In the genomic region with DNA sequence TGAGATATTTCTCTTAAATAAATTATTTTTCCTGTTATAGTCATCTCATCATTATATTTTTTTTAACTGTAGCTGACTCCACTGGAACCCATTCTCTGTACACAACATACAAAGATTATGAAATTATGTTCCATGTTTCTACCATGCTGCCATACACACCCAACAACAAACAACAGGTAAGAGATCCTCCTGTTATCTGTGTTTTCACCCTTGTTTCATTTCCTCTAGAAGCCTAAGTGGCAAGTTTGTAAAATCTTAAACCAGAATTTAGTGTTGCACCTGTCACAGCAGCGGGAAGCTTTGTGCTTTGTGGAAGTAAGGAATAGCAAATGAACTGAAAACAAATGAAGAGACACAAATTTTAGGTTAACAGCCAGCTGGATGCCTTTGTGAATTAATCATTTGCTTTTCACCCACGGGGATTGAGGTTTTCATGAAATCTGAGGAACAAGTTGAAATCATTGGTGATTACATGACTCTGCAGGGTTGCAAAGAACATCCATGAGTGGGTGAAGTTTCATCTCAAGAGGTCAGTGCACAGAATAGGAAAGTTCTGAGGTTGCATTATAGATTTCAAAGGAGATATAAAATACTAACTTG, we compare ENCODE assay signal across 13 cellular contexts.
DNase-seq lines count a peak whose midpoint lies in the region; ATAC-seq, FAIRE-seq and TF ChIP-seq lines count a peak whose summit lies in the region.
"Had no signal": no experiment of that assay in that cellular context is flagged by ENCODE, and none has a peak within 500 bp of the region (broad histone marks: within the 10 kb centered on the region; RNA-seq: fewer than 3 reads in every experiment).

No MANE protein-coding gene starts in this region.

- peak overlapping the region; percentile 13 for H3K4me2 ChIP-seq in astrocyte (ENCODE audit: low read length)
- H3K4me2 ChIP-seq in osteoblast (ENCODE audit: insufficient read depth, low read length) = peak overlapping the region; percentile 37

- FAIRE-seq in astrocyte (lab: Jason Lieb, UNC) = no peak
- FAIRE-seq: bronchial epithelial cell had no signal

- ATAC-seq in HG03432 (IDR thresholded peaks at IDR 0.05; ENCODE audit: unreplicated experiment) (no peak), heart right ventricle (no peak)

- no peak overlapping the region for H3K9ac ChIP-seq in astrocyte (ENCODE audit: low read length)

- H3K4me3 ChIP-seq in astrocyte (ENCODE audit: insufficient read depth, low read depth, low read length) (no peak overlapping the region), osteoblast (ENCODE audit: insufficient read depth, low read length) (no peak overlapping the region), heart right ventricle (no peak overlapping the region)
- H3K4me3 ChIP-seq: SK-N-MC had no signal

- H3K27me3 Mint-ChIP-seq in astrocyte (ENCODE audit: low read depth, unreplicated experiment) = no peaks in the 10 kb centered on the region

- H3K9me3 ChIP-seq in astrocyte (ENCODE audit: insufficient read depth, low read depth, low read length) (no peaks in the 10 kb centered on the region), osteoblast (ENCODE audit: low read depth, low read length) (no peaks in the 10 kb centered on the region), heart right ventricle (peaks cover 0 to 3% (median 0%) of the 10 kb centered on the region in 11 donors)

- H3K27ac ChIP-seq in astrocyte (ENCODE audit: low read depth, low read length) (no peak overlapping the region), osteoblast (ENCODE audit: low read depth, low read length) (peak overlapping the region; percentile 54), heart right ventricle (no peak overlapping the region)
- H3K27ac ChIP-seq: 22Rv1, SK-N-MC had no signal

- H4K20me1 ChIP-seq in astrocyte (ENCODE audit: insufficient read depth, low read length) = no peaks in the 10 kb centered on the region
- H4K20me1 ChIP-seq in osteoblast (ENCODE audit: insufficient read depth, low read length) = no peaks in the 10 kb centered on the region

- peak overlapping the region; percentile 50 for H3K27ac Mint-ChIP-seq in astrocyte (ENCODE audit: unreplicated experiment)

- H3K36me3 ChIP-seq in astrocyte (ENCODE audit: insufficient read depth, low read length) (peaks cover 15% of the 10 kb centered on the region), osteoblast (ENCODE audit: insufficient read depth, low read length) (peaks cover 43% of the 10 kb centered on the region), heart right ventricle (peaks cover 0 to 19% (median 0%) of the 10 kb centered on the region in 9 donors)

- H2AFZ ChIP-seq in astrocyte (ENCODE audit: low read depth, low read length) = no peak overlapping the region
- no peak overlapping the region for H2AFZ ChIP-seq in osteoblast (ENCODE audit: low read length)

- H3K4me1 ChIP-seq in astrocyte (ENCODE audit: insufficient read depth, low read length) (peaks cover 20% of the 10 kb centered on the region), osteoblast (ENCODE audit: insufficient read depth, low read length) (peaks cover 17% of the 10 kb centered on the region), heart right ventricle (peaks cover 0 to 21% (median 3%) of the 10 kb centered on the region in 9 donors)

- H3K79me2 ChIP-seq in astrocyte (ENCODE audit: insufficient read depth, low read length) (no peaks in the 10 kb centered on the region), osteoblast (ENCODE audit: insufficient read depth, low read length) (peaks cover 49% of the 10 kb centered on the region)

- H3K4me1 Mint-ChIP-seq in astrocyte (ENCODE audit: low read depth, unreplicated experiment) = peaks cover 18% of the 10 kb centered on the region

- WGBS in heart right ventricle, 2 donors = 79 to 81% methylated on average over 2 of the region's 2 CpGs

- peak; percentile 6 for DNase-seq in DMS53 (lab: John Stamatoyannopoulos, UW)
- DNase-seq in DMS53 treated with DMSO at 0.1 percent for 48 hours (lab: John Stamatoyannopoulos, UW; ENCODE audit: unreplicated experiment) = no peak
- DNase-seq in M059J (ENCODE audit: low read depth) = peak; percentile 18
- peak; percentile 44 for DNase-seq in astrocyte (ENCODE audit: low read depth)
- DNase-seq in osteoblast (ENCODE audit: insufficient read length, low spot score, missing footprints) = no peak
- DNase-seq in heart right ventricle = no peak
- no peak for DNase-seq in NCI-H2196 treated with DMSO at 0.1 percent for 48 hours (lab: John Stamatoyannopoulos, UW; ENCODE audit: unreplicated experiment)
- DNase-seq: erythroblast, NCI-H524 had no signal

- no peak overlapping the region for H3K4me3 Mint-ChIP-seq in astrocyte (ENCODE audit: unreplicated experiment)

- no peak for TF ChIP-seq CTCF in astrocyte (IDR thresholded peaks at IDR 0.05; ENCODE audit: insufficient read depth, low read depth, low read length)
- no peak for TF ChIP-seq CTCF in osteoblast (IDR thresholded peaks at IDR 0.05; ENCODE audit: extremely low read depth, low read depth, low read length)
- TF ChIP-seq CTCF in heart right ventricle (IDR thresholded peaks at IDR 0.05) = no peak

- H3K36me3 Mint-ChIP-seq in astrocyte (ENCODE audit: low read depth, unreplicated experiment) = peaks cover 8% of the 10 kb centered on the region

- H3K9me3 Mint-ChIP-seq in astrocyte (ENCODE audit: unreplicated experiment) = no peaks in the 10 kb centered on the region

- H3K27me3 ChIP-seq in astrocyte (ENCODE audit: insufficient read depth, low read length) (no peaks in the 10 kb centered on the region), osteoblast (ENCODE audit: insufficient read depth, low read length) (no peaks in the 10 kb centered on the region), heart right ventricle (no peaks in the 10 kb centered on the region)

- intact Hi-C loops in heart right ventricle (cut with DNase I) = loop anchor here in 1 of 10 donors (10.0 kb wide), 1 partner anchor 124 kb away; no protein-coding TSS in a partner anchor

Comparison
In these comparisons a context has a peak if more than half of its experiments do, and no peak if none do; other contexts are left out.
1. DNase-seq: peak in DMS53 (single experiment), M059J (single experiment) and astrocyte (single experiment); none in DMS53 treated with DMSO at 0.1 percent for 48 hours (single experiment), osteoblast (single experiment), heart right ventricle (0 of 2) and NCI-H2196 treated with DMSO at 0.1 percent for 48 hours (single experiment).